Comparison of ENCODE assay signal across 10 cellular contexts in the genomic region with DNA sequence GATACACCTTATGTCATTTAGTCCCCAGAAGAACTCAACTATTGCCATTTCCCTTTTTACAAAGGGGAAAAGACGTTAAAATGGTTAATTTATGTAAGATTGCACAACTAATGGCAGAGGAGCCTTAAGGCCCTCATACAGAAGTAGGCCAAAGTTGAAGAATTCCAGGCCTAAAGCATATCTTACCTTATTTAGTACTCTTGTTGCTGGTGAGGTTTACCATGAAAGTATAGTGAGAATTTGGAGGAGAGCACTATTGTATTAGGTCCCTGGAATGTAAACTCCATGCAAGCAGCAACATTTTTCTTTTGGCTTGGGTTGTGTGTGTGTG. TPM values are rescaled to one million over a fixed set of nuclear protein-coding genes. Genes with fewer than 3 reads are reported as not detected.
DNase-seq lines count a peak whose midpoint lies in the region; ATAC-seq, FAIRE-seq and TF ChIP-seq lines count a peak whose summit lies in the region.
"Had no signal": no experiment of that assay in that cellular context is flagged by ENCODE, and none has a peak within 500 bp of the region (broad histone marks: within the 10 kb centered on the region; RNA-seq: fewer than 3 reads in every experiment).

No MANE protein-coding gene starts in this region.

- intact Hi-C loops in activated CD4-positive, alpha-beta T cell treated with anti-CD3 and anti-CD28 coated beads, Interleukin-2, amount 10 ng/mL, durations not matched to agents 24 days and 14 days (cut with micrococcal nuclease): loop anchor here (5.0 kb wide), 1 partner anchor 810 kb away; no protein-coding TSS in a partner anchor
- intact Hi-C loops in activated T-helper 2 cell treated with anti-CD3 and anti-CD28 coated beads, Interferon-gamma antibody, Interleukin-2, Interleukin-4, amounts not matched to agents 10 μg/mL and 5 μg/mL and 100 μg/mL, durations not matched to agents 14 hours and 24 hours and 36 hours (cut with micrococcal nuclease): loop anchor here (5.0 to 10.0 kb wide), 3 partner anchors 70 to 503 kb away; no protein-coding TSS in a partner anchor
- intact Hi-C loops in kidney (cut with DNase I): no loop called here

- ATAC-seq in HG02884 (IDR thresholded peaks at IDR 0.05; ENCODE audit: unreplicated experiment): no peak

- H3K36me3 ChIP-seq in kidney (ENCODE audit: control insufficient read depth in 1 of 2, insufficient read depth in 2 of 2, low read length in 2 of 2): no peaks in the 10 kb centered on the region

- H3K9ac ChIP-seq in kidney (ENCODE audit: low read length in 2 of 2): peak overlapping the region in 1 of 2 donors; percentile 92

- H3K27ac Mint-ChIP-seq in activated CD4-positive, alpha-beta T cell treated with anti-CD3 and anti-CD28 coated beads, Interleukin-2, amount 10 ng/mL, durations not matched to agents 24 days and 14 days: peak overlapping the region; percentile 48
- peak overlapping the region; percentile 23 for H3K27ac Mint-ChIP-seq in activated T-helper 2 cell treated with anti-CD3 and anti-CD28 coated beads, Interferon-gamma antibody, Interleukin-2, Interleukin-4, amounts not matched to agents 10 μg/mL and 5 μg/mL and 100 μg/mL, durations not matched to agents 14 hours and 24 hours and 36 hours

- peaks cover 8% of the 10 kb centered on the region for H3K9me3 Mint-ChIP-seq in activated CD4-positive, alpha-beta T cell treated with anti-CD3 and anti-CD28 coated beads, Interleukin-2, amount 10 ng/mL, durations not matched to agents 24 days and 14 days
- H3K9me3 Mint-ChIP-seq in activated T-helper 2 cell treated with anti-CD3 and anti-CD28 coated beads, Interferon-gamma antibody, Interleukin-2, Interleukin-4, amounts not matched to agents 10 μg/mL and 5 μg/mL and 100 μg/mL, durations not matched to agents 14 hours and 24 hours and 36 hours: peaks cover 9% of the 10 kb centered on the region

- FAIRE-seq in kidney (lab: Jason Lieb, UNC): no peak

- H3K4me1 Mint-ChIP-seq in activated CD4-positive, alpha-beta T cell treated with anti-CD3 and anti-CD28 coated beads, Interleukin-2, amount 10 ng/mL, durations not matched to agents 24 days and 14 days: peaks cover 14% of the 10 kb centered on the region
- H3K4me1 Mint-ChIP-seq in activated T-helper 2 cell treated with anti-CD3 and anti-CD28 coated beads, Interferon-gamma antibody, Interleukin-2, Interleukin-4, amounts not matched to agents 10 μg/mL and 5 μg/mL and 100 μg/mL, durations not matched to agents 14 hours and 24 hours and 36 hours (ENCODE audit: low read depth): peaks cover 20% of the 10 kb centered on the region

- H3K27ac ChIP-seq in kidney (ENCODE audit: low read depth in 2 of 2, low read length in 2 of 2): peak overlapping the region; percentile 95 to 97
- peak overlapping the region; percentile 98 for H3K27ac ChIP-seq in temporal lobe (ENCODE audit: low read depth, low read length)

- no peak for DNase-seq in activated CD4-positive, alpha-beta T cell treated with anti-CD3 and anti-CD28 coated beads, Interleukin-2, amount 10 ng/mL, durations not matched to agents 24 days and 14 days
- DNase-seq in activated CD4-positive, alpha-beta T cell treated with anti-CD3 and anti-CD28 coated beads, Interleukin-2, amount 50 U/mL, for 1 hour: no peak
- no peak for DNase-seq in activated T-helper 2 cell treated with anti-CD3 and anti-CD28 coated beads, Interferon-gamma antibody, Interleukin-2, Interleukin-4, amounts not matched to agents 10 μg/mL and 5 μg/mL and 100 μg/mL, durations not matched to agents 14 hours and 24 hours and 36 hours (ENCODE audit: low spot score)
- DNase-seq in kidney: no peak
- DNase-seq in DMS153 treated with DMSO at 0.1 percent for 48 hours (lab: John Stamatoyannopoulos, UW; ENCODE audit: unreplicated experiment): no peak
- DNase-seq in C1 segment of cervical spinal cord (lab: John Stamatoyannopoulos, UW): no peak

- H3K27me3 Mint-ChIP-seq in activated CD4-positive, alpha-beta T cell treated with anti-CD3 and anti-CD28 coated beads, Interleukin-2, amount 10 ng/mL, durations not matched to agents 24 days and 14 days: peaks cover 4% of the 10 kb centered on the region
- H3K27me3 Mint-ChIP-seq in activated T-helper 2 cell treated with anti-CD3 and anti-CD28 coated beads, Interferon-gamma antibody, Interleukin-2, Interleukin-4, amounts not matched to agents 10 μg/mL and 5 μg/mL and 100 μg/mL, durations not matched to agents 14 hours and 24 hours and 36 hours (ENCODE audit: low read depth): peaks cover 11% of the 10 kb centered on the region

- peaks cover 14 to 16% of the 10 kb centered on the region in 2 donors for H3K4me1 ChIP-seq in kidney (ENCODE audit: control insufficient read depth in 1 of 2, insufficient read depth in 1 of 2, low read depth in 1 of 2, low read length in 2 of 2)

- TF ChIP-seq CTCF in kidney (IDR thresholded peaks at IDR 0.05; ENCODE audit: borderline replicate concordance, extremely low read depth, insufficient read depth): no peak

- H3K4me3 Mint-ChIP-seq in activated CD4-positive, alpha-beta T cell treated with anti-CD3 and anti-CD28 coated beads, Interleukin-2, amount 10 ng/mL, durations not matched to agents 24 days and 14 days: peak overlapping the region; percentile 71
- H3K4me3 Mint-ChIP-seq in activated T-helper 2 cell treated with anti-CD3 and anti-CD28 coated beads, Interferon-gamma antibody, Interleukin-2, Interleukin-4, amounts not matched to agents 10 μg/mL and 5 μg/mL and 100 μg/mL, durations not matched to agents 14 hours and 24 hours and 36 hours (ENCODE audit: low read depth): peak overlapping the region; percentile 54

- no peaks in the 10 kb centered on the region for H3K9me3 ChIP-seq in kidney (ENCODE audit: control insufficient read depth in 1 of 2, low read length in 2 of 2)

- peak overlapping the region in 1 of 2 donors; percentile 84 for H3K4me3 ChIP-seq in kidney (ENCODE audit: low read length in 2 of 2)

- H3K36me3 Mint-ChIP-seq in activated CD4-positive, alpha-beta T cell treated with anti-CD3 and anti-CD28 coated beads, Interleukin-2, amount 10 ng/mL, durations not matched to agents 24 days and 14 days (ENCODE audit: low read depth): peaks cover 2% of the 10 kb centered on the region
- H3K36me3 Mint-ChIP-seq in activated T-helper 2 cell treated with anti-CD3 and anti-CD28 coated beads, Interferon-gamma antibody, Interleukin-2, Interleukin-4, amounts not matched to agents 10 μg/mL and 5 μg/mL and 100 μg/mL, durations not matched to agents 14 hours and 24 hours and 36 hours (ENCODE audit: low read depth): peaks cover 3% of the 10 kb centered on the region

RNA-seq across cellular contexts. Expression of a gene that starts 0.7 kb away (rescaled TPM):
- total RNA-seq in activated CD4-positive, alpha-beta T cell treated with anti-CD3 and anti-CD28 coated beads, Interleukin-2, amount 10 ng/mL, durations not matched to agents 24 days and 14 days: 1.1 and 1.3 TPM in 2 replicates
- total RNA-seq in activated T-helper 2 cell treated with anti-CD3 and anti-CD28 coated beads, Interferon-gamma antibody, Interleukin-2, Interleukin-4, amounts not matched to agents 10 μg/mL and 5 μg/mL and 100 μg/mL, durations not matched to agents 14 hours and 24 hours and 36 hours: 1.3 and 1.4 TPM in 2 replicates
- total RNA-seq in kidney (5.9 TPM), temporal lobe (4.4 TPM)
- 2.0 TPM for polyA plus RNA-seq in kidney (ENCODE audit: insufficient read depth, low read depth, low replicate concordance)

RNA-seq across cellular contexts. Expression of a gene that starts 43.5 kb away (rescaled TPM):
- total RNA-seq in activated CD4-positive, alpha-beta T cell treated with anti-CD3 and anti-CD28 coated beads, Interleukin-2, amount 10 ng/mL, durations not matched to agents 24 days and 14 days: not detected in 2 replicates
- total RNA-seq in activated T-helper 2 cell treated with anti-CD3 and anti-CD28 coated beads, Interferon-gamma antibody, Interleukin-2, Interleukin-4, amounts not matched to agents 10 μg/mL and 5 μg/mL and 100 μg/mL, durations not matched to agents 14 hours and 24 hours and 36 hours: not detected in 2 replicates
- total RNA-seq in kidney (13.4 TPM), temporal lobe (19.2 TPM)
- 13.3 TPM for polyA plus RNA-seq in kidney (ENCODE audit: insufficient read depth, low read depth, low replicate concordance)
- total RNA-seq: glomerular endothelial cell had no signal
- polyA plus RNA-seq: BJ had no signal

Comparison
In these comparisons a context has a peak if more than half of its experiments do, and no peak if none do; other contexts are left out.
1. RNA of a gene that starts 43.5 kb away (total RNA-seq): 19.2 TPM in temporal lobe (single experiment) and 13.4 TPM in kidney (single experiment); not detected in activated CD4-positive, alpha-beta T cell treated with anti-CD3 and anti-CD28 coated beads, Interleukin-2, amount 10 ng/mL, durations not matched to agents 24 days and 14 days and not detected in activated T-helper 2 cell treated with anti-CD3 and anti-CD28 coated beads, Interferon-gamma antibody, Interleukin-2, Interleukin-4, amounts not matched to agents 10 μg/mL and 5 μg/mL and 100 μg/mL, durations not matched to agents 14 hours and 24 hours and 36 hours; every median in the first group is over 10 times any median in the second.